In genomic region chr4:655735-656151, GRCh38 we compare ENCODE assay signal across 18 cellular contexts. TPM values are rescaled to one million over a fixed set of nuclear protein-coding genes. Genes with fewer than 3 reads are reported as not detected.
DNase-seq lines count a peak whose midpoint lies in the region; ATAC-seq, FAIRE-seq and TF ChIP-seq lines count a peak whose summit lies in the region.
"Had no signal": no experiment of that assay in that cellular context is flagged by ENCODE, and none has a peak within 500 bp of the region (broad histone marks: within the 10 kb centered on the region; RNA-seq: fewer than 3 reads in every experiment).

No MANE protein-coding gene starts in this region.

- no peak for FAIRE-seq in K562 (lab: Jason Lieb, UNC)
- FAIRE-seq: GM19239 had no signal

- in situ Hi-C loops in K562 (cut with MboI): no loop called here

- H3K4me2 ChIP-seq in K562 (ENCODE audit: insufficient read depth, low read length): no peak overlapping the region

- no peaks in the 10 kb centered on the region for H3K9me1 ChIP-seq in K562 (ENCODE audit: control insufficient read depth, insufficient read depth, low read length)

- intact Hi-C loops in K562 (cut with micrococcal nuclease) (no loop called here), natural killer cell (cut with micrococcal nuclease) (no loop called here), thyroid gland (cut with DNase I) (no loop called here), upper lobe of right lung (cut with DNase I) (no loop called here)

- no peaks in the 10 kb centered on the region for H4K20me1 ChIP-seq in K562 (replicated peaks; ENCODE audit: control insufficient read depth, insufficient read depth, low read length)

- no peak for TF ChIP-seq RAD21 in K562 (CRISPR knock-in tag; conservative IDR thresholded peaks at IDR 0.05 in 1 of 2, IDR thresholded peaks at IDR 0.05 in 1 of 2)

- H2AFZ ChIP-seq in K562 (ENCODE audit: low read depth, low read length): 0 out of 2 replicates have a peak overlapping the region, but pooled peaks have one; percentile 24

- H3K27ac Mint-ChIP-seq in endothelial cell (ENCODE audit: unreplicated experiment) (peak overlapping the region; percentile 72), nephron progenitor cell (peak overlapping the region; percentile 59), natural killer cell (no peak overlapping the region)

- TF ChIP-seq CTCF in K562 (IDR thresholded peaks at IDR 0.05 in 2 of 3, conservative IDR thresholded peaks at IDR 0.05 in 1 of 3; ENCODE audit: insufficient read depth in 2 of 3, low read depth in 1 of 3, low read length in 3 of 3) (no peak), endothelial cell (IDR thresholded peaks at IDR 0.05; ENCODE audit: unreplicated experiment) (no peak), nephron progenitor cell (IDR thresholded peaks at IDR 0.05) (no peak), natural killer cell (IDR thresholded peaks at IDR 0.05) (no peak), thyroid gland (IDR thresholded peaks at IDR 0.05) (no peak), upper lobe of right lung (IDR thresholded peaks at IDR 0.05) (no peak)

- no peak for TF ChIP-seq EP300 in K562 (IDR thresholded peaks at IDR 0.05; ENCODE audit: low read length)

- TF ChIP-seq POLR2A in K562 (conservative IDR thresholded peaks at IDR 0.05) (no peak), thyroid gland (IDR thresholded peaks at IDR 0.05) (no peak)

- H3K4me3 ChIP-seq in K562 (no peak overlapping the region), thyroid gland (replicated peaks in 1 of 3) (no peak overlapping the region), upper lobe of right lung (no peak overlapping the region)
- H3K4me3 ChIP-seq: SJCRH30 had no signal

- peaks cover 28 to 51% of the 10 kb centered on the region in 2 experiments; a peak in 4 of 5 replicates for H3K27me3 ChIP-seq in K562 (ENCODE audit: control insufficient read depth in 2 of 2, insufficient read depth in 2 of 2, low read length in 2 of 2)
- no peaks in the 10 kb centered on the region for H3K27me3 ChIP-seq in thyroid gland
- peaks cover 9% of the 10 kb centered on the region for H3K27me3 ChIP-seq in upper lobe of right lung
- H3K27me3 ChIP-seq: SJCRH30 had no signal

- CTCF ChIA-PET in K562 (lab: Yijun Ruan, JAX; ENCODE audit: low intra/inter-chr PET ratio): no interaction called here

- no TSS peak for BruUV-seq in K562 (replicated peaks; lab: Mats Ljungman, UMichigan)

- H3K27ac ChIP-seq in K562 (ENCODE audit: extremely low read depth, low read depth, low read length) (no peak overlapping the region), temporal lobe (ENCODE audit: low read depth, low read length) (peak overlapping the region; percentile 98), thyroid gland (no peak overlapping the region), upper lobe of right lung (no peak overlapping the region)
- H3K27ac ChIP-seq: SJCRH30 had no signal

- DNase-seq in K562 (ENCODE audit: extremely low read depth in 1 of 4, low spot score in 3 of 4) (no peak), endothelial cell (ENCODE audit: low spot score) (no peak), nephron progenitor cell (no peak), natural killer cell (no peak), thyroid gland (no peak), upper lobe of right lung (no peak)
- DNase-seq: Calu3; CD4-positive, alpha-beta memory T cell; NCI-H1105 treated with DMSO at 0.1 percent for 48 hours; NCI-H187 treated with DMSO at 0.1 percent for 48 hours; NCI-H526 treated with DMSO at 0.1 percent for 48 hours; SJCRH30 had no signal

- H3K4me3 Mint-ChIP-seq in endothelial cell (ENCODE audit: unreplicated experiment) (peak overlapping the region; percentile 70), nephron progenitor cell (no peak overlapping the region), natural killer cell (no peak overlapping the region)
- H3K4me3 Mint-ChIP-seq: CD4-positive, alpha-beta memory T cell; IgD-negative memory B cell had no signal

- H3K79me2 ChIP-seq in K562 (ENCODE audit: control insufficient read depth, insufficient read depth, low read length): no peaks in the 10 kb centered on the region

- H3K36me3 ChIP-seq in K562 (ENCODE audit: control insufficient read depth, insufficient read depth, low read length) (no peaks in the 10 kb centered on the region), thyroid gland (no peaks in the 10 kb centered on the region), upper lobe of right lung (no peaks in the 10 kb centered on the region)
- H3K36me3 ChIP-seq: SJCRH30 had no signal

- H3K4me1 Mint-ChIP-seq in endothelial cell (ENCODE audit: unreplicated experiment) (no peaks in the 10 kb centered on the region), nephron progenitor cell (peaks cover 35% of the 10 kb centered on the region), natural killer cell (no peaks in the 10 kb centered on the region)
- H3K4me1 Mint-ChIP-seq: IgD-negative memory B cell had no signal

- peak overlapping the region in 1 of 2 experiments; percentile 64; a peak in 1 of 4 replicates for H3K9ac ChIP-seq in K562 (ENCODE audit: insufficient read depth in 1 of 2, low read depth in 2 of 2, low read length in 2 of 2)

- peaks cover 18% of the 10 kb centered on the region for H3K27me3 Mint-ChIP-seq in endothelial cell (ENCODE audit: unreplicated experiment)
- H3K27me3 Mint-ChIP-seq in nephron progenitor cell (ENCODE audit: low read depth, poor library complexity): peaks cover 9% of the 10 kb centered on the region
- peaks cover 0 to 2% of the 10 kb centered on the region in 2 donors for H3K27me3 Mint-ChIP-seq in natural killer cell (ENCODE audit: low read depth in 2 of 2)
- H3K27me3 Mint-ChIP-seq: IgD-negative memory B cell had no signal

- H3K4me1 ChIP-seq in K562 (replicated peaks in 1 of 2; ENCODE audit: control insufficient read depth in 2 of 2, insufficient read depth in 2 of 2, low read length in 2 of 2): peaks cover 0 to 63% of the 10 kb centered on the region in 2 experiments; a peak in 2 of 5 replicates
- H3K4me1 ChIP-seq in thyroid gland: peaks cover 8% of the 10 kb centered on the region in 2 donors
- no peaks in the 10 kb centered on the region for H3K4me1 ChIP-seq in upper lobe of right lung
- H3K4me1 ChIP-seq: SJCRH30 had no signal

- peaks cover 3% of the 10 kb centered on the region for H3K9me3 Mint-ChIP-seq in endothelial cell (ENCODE audit: unreplicated experiment)
- no peaks in the 10 kb centered on the region for H3K9me3 Mint-ChIP-seq in nephron progenitor cell
- no peaks in the 10 kb centered on the region for H3K9me3 Mint-ChIP-seq in natural killer cell
- H3K9me3 Mint-ChIP-seq: IgD-negative memory B cell had no signal

- ATAC-seq in K562 (no peak), natural killer cell (no peak), upper lobe of right lung (no peak)

- H3K36me3 Mint-ChIP-seq in endothelial cell (ENCODE audit: low read depth, unreplicated experiment) (peaks cover 17% of the 10 kb centered on the region), nephron progenitor cell (ENCODE audit: low read depth) (peaks cover 17% of the 10 kb centered on the region), natural killer cell (no peaks in the 10 kb centered on the region)

- peaks cover 3% of the 10 kb centered on the region; the same call in 1 of the 2 replicates for H3K9me3 ChIP-seq in K562 (replicated peaks; ENCODE audit: control insufficient read depth, insufficient read depth, low read depth, low read length)
- no peaks in the 10 kb centered on the region for H3K9me3 ChIP-seq in thyroid gland
- no peaks in the 10 kb centered on the region for H3K9me3 ChIP-seq in upper lobe of right lung
- H3K9me3 ChIP-seq: SJCRH30 had no signal

- WGBS in K562 (ENCODE audit: insufficient coverage, low coverage, missing lambda C conversion rate): 24% methylated on average over 18 of the region's 18 CpGs
- WGBS in thyroid gland, 2 donors: 64 to 68% methylated on average over 13 to 17 of the region's 18 CpGs

- POLR2A ChIA-PET in K562 (lab: Yijun Ruan, JAX): interaction anchor here (0.7 kb wide), 1 partner anchor 13 kb away, joined by 4 read pairs; no protein-coding TSS in a partner anchor

RNA-seq across cellular contexts. Expression of gene ATP5ME, which starts 18.3 kb away (rescaled TPM):
- 72.8 and 88.6 TPM in 2 replicates for total RNA-seq in K562 (2011; cell fraction: chromatin; rRNA removed; ENCODE audit: low replicate concordance)
- total RNA-seq in K562 (2011; cell fraction: nucleolus; rRNA removed): 122 and 189 TPM in 2 replicates
- 125 and 130 TPM in 2 replicates for total RNA-seq in K562 (2011; cell fraction: nucleoplasm; rRNA removed)
- 746 and 978 TPM in 2 replicates for total RNA-seq in K562 (2014; rRNA removed)
- 839 and 887 TPM in 2 replicates for total RNA-seq in K562 (2014; rRNA removed; fragmentation: Illumina TruSeq; extraction: Trizol)
- total RNA-seq in K562 (2015; rRNA removed; fragmentation: Illumina TruSeq; extraction: Trizol): 914 and 930 TPM in 2 replicates
- 509 and 535 TPM in 2 replicates for total RNA-seq in K562 (2021)
- polyA plus RNA-seq in K562 (2011; rRNA removed): 573 and 595 TPM in 2 replicates
- polyA plus RNA-seq in K562 (2011; cell fraction: cytosol; rRNA removed): 589 and 678 TPM in 2 replicates
- polyA plus RNA-seq in K562 (2011; cell fraction: nucleus; rRNA removed): 222 and 265 TPM in 2 replicates
- 689 and 2,439 TPM in 2 replicates for polyA plus RNA-seq in K562 (2012)
- 632 and 822 TPM in 2 replicates for polyA plus RNA-seq in K562 (2014; fragmentation: Illumina TruSeq; extraction: Trizol)
- polyA plus RNA-seq in K562 (2014; fragmentation: Nextera tagmentation; extraction: Ambion mirVana): 1,000 to 10,000 TPM; 2,400 to 2,480 TPM
- polyA plus RNA-seq in K562 (2014; rRNA removed): 987 and 1,053 TPM in 2 replicates
- polyA minus RNA-seq in K562 (2011; rRNA and poly(A)+ RNA removed): 147 and 173 TPM in 2 replicates
- 96.7 and 103 TPM in 2 replicates for polyA minus RNA-seq in K562 (2011; cell fraction: cytosol; rRNA and poly(A)+ RNA removed)
- polyA minus RNA-seq in K562 (2011; cell fraction: nucleus; rRNA and poly(A)+ RNA removed): 41.5 and 69.1 TPM in 2 replicates
- 289 TPM for total RNA-seq in endothelial cell (ENCODE audit: unreplicated experiment)
- 87.8 TPM for total RNA-seq in temporal lobe
- 100 to 1,000 TPM; 114 to 140 (median 136) TPM for total RNA-seq in natural killer cell
- total RNA-seq in thyroid gland: 100 to 1,000 TPM in 2 of 4 donors, 10 to 100 TPM in 2; 82.2 to 144 (median 106) TPM
- 167 TPM for total RNA-seq in upper lobe of right lung

RNA-seq across cellular contexts. Expression of gene MYL5, which starts 18.6 kb away (rescaled TPM):
- total RNA-seq in K562 (2011; cell fraction: chromatin; rRNA removed; ENCODE audit: low replicate concordance): 13.3 and 32.0 TPM in 2 replicates
- 19.7 and 19.9 TPM in 2 replicates for total RNA-seq in K562 (2011; cell fraction: nucleolus; rRNA removed)
- 9.6 and 13.4 TPM in 2 replicates for total RNA-seq in K562 (2011; cell fraction: nucleoplasm; rRNA removed)
- total RNA-seq in K562 (2014; rRNA removed) (4.9 and 6.2 TPM in 2 replicates), K562 (2014; rRNA removed; fragmentation: Illumina TruSeq; extraction: Trizol) (2.6 and 3.1 TPM in 2 replicates), K562 (2015; rRNA removed; fragmentation: Illumina TruSeq; extraction: Trizol) (5.1 and 5.9 TPM in 2 replicates), K562 (2021) (9.1 and 10.0 TPM in 2 replicates), endothelial cell (ENCODE audit: unreplicated experiment) (23.2 TPM), temporal lobe (6.4 TPM), natural killer cell (10 to 100 TPM; 23.4 to 39.5 (median 30.1) TPM), thyroid gland (10 to 100 TPM; 13.0 to 17.5 (median 14.2) TPM), upper lobe of right lung (9.7 TPM)
- polyA plus RNA-seq in K562 (2011; rRNA removed) (3.8 and 4.1 TPM in 2 replicates), K562 (2014; fragmentation: Illumina TruSeq; extraction: Trizol) (3.4 and 5.5 TPM in 2 replicates), K562 (2014; fragmentation: Nextera tagmentation; extraction: Ambion mirVana) (1 to 10 TPM; 1.4 TPM), K562 (2014; rRNA removed) (6.0 and 6.9 TPM in 2 replicates)
- polyA plus RNA-seq in K562 (2011; cell fraction: cytosol; rRNA removed): 2.8 TPM in 2 replicates
- polyA plus RNA-seq in K562 (2011; cell fraction: nucleus; rRNA removed): 18.2 and 29.5 TPM in 2 replicates
- 9.3 and 13.7 TPM in 2 replicates for polyA plus RNA-seq in K562 (2012)
- 3.1 and 4.0 TPM in 2 replicates for polyA minus RNA-seq in K562 (2011; rRNA and poly(A)+ RNA removed)
- 0.76 and 1.5 TPM in 2 replicates for polyA minus RNA-seq in K562 (2011; cell fraction: cytosol; rRNA and poly(A)+ RNA removed)
- polyA minus RNA-seq in K562 (2011; cell fraction: nucleus; rRNA and poly(A)+ RNA removed): 11.0 and 13.6 TPM in 2 replicates

RNA-seq across cellular contexts. Expression of gene PDE6B, which starts 30.4 kb away (rescaled TPM):
- 0.30 TPM in 1 of 2 replicates, not detected in the other for total RNA-seq in K562 (2011; cell fraction: chromatin; rRNA removed; ENCODE audit: low replicate concordance)
- not detected in 2 replicates for total RNA-seq in K562 (2011; cell fraction: nucleolus; rRNA removed)
- not detected in 2 replicates for total RNA-seq in K562 (2011; cell fraction: nucleoplasm; rRNA removed)
- total RNA-seq in K562 (2014; rRNA removed) (not detected in 2 replicates), K562 (2014; rRNA removed; fragmentation: Illumina TruSeq; extraction: Trizol) (not detected in 2 replicates), K562 (2015; rRNA removed; fragmentation: Illumina TruSeq; extraction: Trizol) (not detected in 2 replicates), K562 (2021) (not detected in 2 replicates), endothelial cell (ENCODE audit: unreplicated experiment) (5.1 TPM), temporal lobe (4.7 TPM), natural killer cell (10 to 100 TPM; 15.8 to 18.8 (median 17.2) TPM), thyroid gland (10 to 100 TPM in 2 of 4 donors, 1 to 10 TPM in 2; 6.4 to 26.4 (median 14.4) TPM), upper lobe of right lung (9.1 TPM)
- polyA plus RNA-seq in K562 (2011; rRNA removed) (not detected in 2 replicates), K562 (2014; fragmentation: Illumina TruSeq; extraction: Trizol) (not detected in 2 replicates), K562 (2014; fragmentation: Nextera tagmentation; extraction: Ambion mirVana) (under 1 TPM in 1 of 2 experiments, not detected in 1; 0.04 TPM), K562 (2014; rRNA removed) (not detected in 2 replicates)
- 0.04 TPM in 1 of 2 replicates, not detected in the other for polyA plus RNA-seq in K562 (2011; cell fraction: cytosol; rRNA removed)
- not detected in 2 replicates for polyA plus RNA-seq in K562 (2011; cell fraction: nucleus; rRNA removed)
- polyA plus RNA-seq in K562 (2012): 0.07 and 0.10 TPM in 2 replicates
- 0.07 TPM in 1 of 2 replicates, not detected in the other for polyA minus RNA-seq in K562 (2011; rRNA and poly(A)+ RNA removed)
- polyA minus RNA-seq in K562 (2011; cell fraction: cytosol; rRNA and poly(A)+ RNA removed): not detected in 2 replicates
- not detected in 2 replicates for polyA minus RNA-seq in K562 (2011; cell fraction: nucleus; rRNA and poly(A)+ RNA removed)
- total RNA-seq: Calu3, H4, HT-29, RPMI7951, SJCRH30 had no signal

RNA-seq across cellular contexts. Expression of gene SLC49A3, which starts 33.2 kb away (rescaled TPM):
- total RNA-seq in K562 (2011; cell fraction: chromatin; rRNA removed; ENCODE audit: low replicate concordance): not detected in 2 replicates
- 0.39 TPM in 1 of 2 replicates, not detected in the other for total RNA-seq in K562 (2011; cell fraction: nucleolus; rRNA removed)
- total RNA-seq in K562 (2011; cell fraction: nucleoplasm; rRNA removed): 0.61 TPM in 1 of 2 replicates, not detected in the other
- total RNA-seq in K562 (2014; rRNA removed) (not detected in 2 replicates), K562 (2014; rRNA removed; fragmentation: Illumina TruSeq; extraction: Trizol) (not detected in 2 replicates), K562 (2015; rRNA removed; fragmentation: Illumina TruSeq; extraction: Trizol) (not detected in 2 replicates), K562 (2021) (0.24 and 0.29 TPM in 2 replicates), endothelial cell (ENCODE audit: unreplicated experiment) (19.9 TPM), temporal lobe (0.49 TPM), natural killer cell (10 to 100 TPM; 10.0 to 14.9 (median 10.4) TPM), thyroid gland (10 to 100 TPM; 14.9 to 27.1 (median 18.3) TPM), upper lobe of right lung (32.9 TPM)
- polyA plus RNA-seq in K562 (2011; rRNA removed) (not detected in 2 replicates), K562 (2014; fragmentation: Illumina TruSeq; extraction: Trizol) (not detected in 2 replicates), K562 (2014; fragmentation: Nextera tagmentation; extraction: Ambion mirVana) (not detected), K562 (2014; rRNA removed) (0.18 and 0.41 TPM in 2 replicates)
- 0.03 and 0.22 TPM in 2 replicates for polyA plus RNA-seq in K562 (2011; cell fraction: cytosol; rRNA removed)
- 0.25 and 0.55 TPM in 2 replicates for polyA plus RNA-seq in K562 (2011; cell fraction: nucleus; rRNA removed)
- 0.21 and 0.30 TPM in 2 replicates for polyA plus RNA-seq in K562 (2012)
- polyA minus RNA-seq in K562 (2011; rRNA and poly(A)+ RNA removed): not detected in 2 replicates
- not detected in 2 replicates for polyA minus RNA-seq in K562 (2011; cell fraction: cytosol; rRNA and poly(A)+ RNA removed)
- not detected in 2 replicates for polyA minus RNA-seq in K562 (2011; cell fraction: nucleus; rRNA and poly(A)+ RNA removed)
- total RNA-seq: H4, RPMI7951, SJCRH30 had no signal
- polyA plus RNA-seq: CD4-positive, alpha-beta memory T cell had no signal

RNA-seq across cellular contexts. Expression of gene PCGF3, which starts 49.9 kb away (rescaled TPM):
- 122 and 175 TPM in 2 replicates for total RNA-seq in K562 (2011; cell fraction: chromatin; rRNA removed; ENCODE audit: low replicate concordance)
- 123 and 128 TPM in 2 replicates for total RNA-seq in K562 (2011; cell fraction: nucleolus; rRNA removed)
- 119 and 129 TPM in 2 replicates for total RNA-seq in K562 (2011; cell fraction: nucleoplasm; rRNA removed)
- total RNA-seq in K562 (2014; rRNA removed) (31.3 and 39.9 TPM in 2 replicates), K562 (2014; rRNA removed; fragmentation: Illumina TruSeq; extraction: Trizol) (13.3 and 14.7 TPM in 2 replicates), K562 (2015; rRNA removed; fragmentation: Illumina TruSeq; extraction: Trizol) (19.1 and 20.3 TPM in 2 replicates), K562 (2021) (39.6 and 46.1 TPM in 2 replicates), endothelial cell (ENCODE audit: unreplicated experiment) (84.5 TPM), temporal lobe (54.6 TPM), natural killer cell (100 to 1,000 TPM in 1 of 3 donors, 10 to 100 TPM in 2; 71.2 to 101 (median 97.2) TPM), thyroid gland (10 to 100 TPM; 41.4 to 60.0 (median 50.2) TPM), upper lobe of right lung (42.2 TPM)
- polyA plus RNA-seq in K562 (2011; rRNA removed) (37.2 and 42.2 TPM in 2 replicates), K562 (2014; fragmentation: Illumina TruSeq; extraction: Trizol) (18.9 and 20.4 TPM in 2 replicates), K562 (2014; fragmentation: Nextera tagmentation; extraction: Ambion mirVana) (1 to 10 TPM; 2.6 to 4.3 TPM), K562 (2014; rRNA removed) (40.1 and 40.2 TPM in 2 replicates)
- polyA plus RNA-seq in K562 (2011; cell fraction: cytosol; rRNA removed): 35.7 and 39.0 TPM in 2 replicates
- polyA plus RNA-seq in K562 (2011; cell fraction: nucleus; rRNA removed): 197 and 242 TPM in 2 replicates
- polyA plus RNA-seq in K562 (2012): 22.9 and 34.4 TPM in 2 replicates
- polyA minus RNA-seq in K562 (2011; rRNA and poly(A)+ RNA removed): 25.9 and 30.6 TPM in 2 replicates
- 22.7 and 34.9 TPM in 2 replicates for polyA minus RNA-seq in K562 (2011; cell fraction: cytosol; rRNA and poly(A)+ RNA removed)
- 74.0 and 79.4 TPM in 2 replicates for polyA minus RNA-seq in K562 (2011; cell fraction: nucleus; rRNA and poly(A)+ RNA removed)

Comparison
In these comparisons a context has a peak if more than half of its experiments do, and no peak if none do; other contexts are left out.
1. H3K27ac Mint-ChIP-seq: peak in endothelial cell (single experiment) and nephron progenitor cell (single experiment); none in natural killer cell (0 of 2).